Comparison of ENCODE assay signal across 25 cellular contexts in the genomic region with DNA sequence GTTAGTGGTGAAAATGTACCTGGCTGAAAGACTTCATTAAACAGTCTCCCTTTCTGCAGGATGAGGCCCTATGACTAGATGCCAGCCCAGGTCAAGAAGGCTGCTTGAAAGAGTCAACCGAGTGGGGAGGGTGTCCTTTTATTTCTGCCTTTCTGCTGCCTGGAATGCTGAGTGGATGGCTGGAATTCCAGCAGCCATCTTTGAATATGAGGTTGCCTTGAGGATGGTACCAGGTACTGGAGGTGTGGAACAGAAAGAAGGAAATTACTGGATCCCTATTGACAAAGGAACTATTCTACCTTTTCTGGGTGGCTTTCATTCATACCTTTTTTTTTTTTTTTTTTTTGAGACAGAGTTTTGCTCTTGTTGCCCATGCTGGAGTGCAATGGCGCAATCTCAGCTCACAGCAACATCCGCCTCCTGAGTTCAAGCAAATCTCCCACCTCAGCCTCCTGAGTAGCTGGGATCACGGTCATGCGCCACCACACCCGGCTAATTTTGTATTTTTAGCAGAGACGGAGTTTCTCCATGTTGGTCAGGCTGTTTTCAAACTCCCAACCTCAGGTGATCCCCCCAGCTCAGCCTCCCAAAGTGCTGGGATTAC.
A peak's percentile ranks its signal among the peaks of the same experiment; 100 is the strongest.
DNase-seq lines count a peak whose midpoint lies in the region; ATAC-seq, FAIRE-seq and TF ChIP-seq lines count a peak whose summit lies in the region.
"Had no signal": no experiment of that assay in that cellular context is flagged by ENCODE, and none has a peak within 500 bp of the region (broad histone marks: within the 10 kb centered on the region; RNA-seq: fewer than 3 reads in every experiment).

No MANE protein-coding gene starts in this region.

- no peak overlapping the region for H3K4me3 ChIP-seq in BLaER1
- H3K4me3 ChIP-seq in K562: no peak overlapping the region
- H3K4me3 ChIP-seq in H1 (ENCODE audit: extremely low read depth in 1 of 4, insufficient read depth in 2 of 4, low read depth in 3 of 4, low read length in 4 of 4): no peak overlapping the region
- H3K4me3 ChIP-seq in sigmoid colon: no peak overlapping the region
- no peak overlapping the region for H3K4me3 ChIP-seq in MM.1S (ENCODE audit: low read length)
- no peak overlapping the region for H3K4me3 ChIP-seq in uterus
- H3K4me3 ChIP-seq: A549 had no signal

- no peak overlapping the region for H3K4me3 Mint-ChIP-seq in stimulated activated effector memory CD8-positive, alpha-beta T cell treated with anti-CD3 and anti-CD28 coated beads, Interleukin-12 subunit alpha, Interleukin-12 subunit beta, amount 100 ng/mL, for 72 hours
- H3K4me3 Mint-ChIP-seq: CD4-positive, CD25-positive, alpha-beta regulatory T cell; CD8-positive, alpha-beta T cell had no signal

- H3K9me1 ChIP-seq in K562 (ENCODE audit: control insufficient read depth, insufficient read depth, low read length): no peaks in the 10 kb centered on the region

- no peak overlapping the region for H3K23ac ChIP-seq in H1 (ENCODE audit: insufficient read length)

- no peaks in the 10 kb centered on the region for H3K79me1 ChIP-seq in H1 (ENCODE audit: low read depth, low read length)

- H3K4me1 Mint-ChIP-seq in stimulated activated effector memory CD8-positive, alpha-beta T cell treated with anti-CD3 and anti-CD28 coated beads, Interleukin-12 subunit alpha, Interleukin-12 subunit beta, amount 100 ng/mL, for 72 hours: no peaks in the 10 kb centered on the region

- H3F3A ChIP-seq in MM.1S (ENCODE audit: insufficient read depth, low read length): no peaks in the 10 kb centered on the region

- H4K91ac ChIP-seq in H1 (replicated peaks; ENCODE audit: insufficient read length, low read length): no peak overlapping the region

- H3K14ac ChIP-seq in H1 (ENCODE audit: insufficient read length): no peak overlapping the region

- H3K18ac ChIP-seq in H1 (ENCODE audit: extremely low read depth, low read length): no peak overlapping the region

- H3K27me3 ChIP-seq in BLaER1 (no peaks in the 10 kb centered on the region), K562 (ENCODE audit: control insufficient read depth in 2 of 2, insufficient read depth in 2 of 2, low read length in 2 of 2) (peaks cover 0 to 21% of the 10 kb centered on the region in 2 experiments; a peak in 3 of 5 replicates), H1 (replicated peaks in 1 of 4; ENCODE audit: control insufficient read depth in 3 of 4, extremely low read depth in 1 of 4, insufficient read depth in 3 of 4, low read length in 3 of 4) (peaks cover 0 to 2% (median under 1%) of the 10 kb centered on the region in 4 experiments; a peak in 3 of 7 replicates), sigmoid colon (no peaks in the 10 kb centered on the region), MM.1S (replicated peaks; ENCODE audit: insufficient read depth, low read length) (peaks cover 58% of the 10 kb centered on the region), uterus (no peaks in the 10 kb centered on the region)

- no peak overlapping the region for H2BK15ac ChIP-seq in H1 (ENCODE audit: low read length)

- no peaks in the 10 kb centered on the region for H3K36me3 ChIP-seq in BLaER1
- H3K36me3 ChIP-seq in K562 (ENCODE audit: control insufficient read depth, insufficient read depth, low read length): no peaks in the 10 kb centered on the region
- H3K36me3 ChIP-seq in H1 (ENCODE audit: control insufficient read depth in 2 of 4, insufficient read depth in 4 of 4, low read length in 3 of 4): no peaks in the 10 kb centered on the region
- no peaks in the 10 kb centered on the region for H3K36me3 ChIP-seq in sigmoid colon
- no peaks in the 10 kb centered on the region for H3K36me3 ChIP-seq in MM.1S (replicated peaks; ENCODE audit: insufficient read depth, low read length)
- no peaks in the 10 kb centered on the region for H3K36me3 ChIP-seq in uterus
- H3K36me3 ChIP-seq: BE2C had no signal

- TF ChIP-seq RAD21 in K562 (CRISPR knock-in tag; conservative IDR thresholded peaks at IDR 0.05 in 1 of 2, IDR thresholded peaks at IDR 0.05 in 1 of 2): no peak
- TF ChIP-seq RAD21 in H1 (IDR thresholded peaks at IDR 0.05 in 1 of 2, conservative IDR thresholded peaks at IDR 0.05 in 1 of 2; ENCODE audit: low read depth in 2 of 2, low read length in 2 of 2): no peak

- H2BK20ac ChIP-seq in H1 (ENCODE audit: low read length): no peak overlapping the region

- H3K4me1 ChIP-seq in BLaER1 (peaks cover 26% of the 10 kb centered on the region), K562 (replicated peaks in 1 of 2; ENCODE audit: control insufficient read depth in 2 of 2, insufficient read depth in 2 of 2, low read length in 2 of 2) (no peaks in the 10 kb centered on the region), H1 (replicated peaks in 1 of 4; ENCODE audit: control insufficient read depth in 3 of 4, insufficient read depth in 4 of 4, low read length in 3 of 4) (no peaks in the 10 kb centered on the region), sigmoid colon (no peaks in the 10 kb centered on the region), MM.1S (ENCODE audit: low read length) (no peaks in the 10 kb centered on the region), uterus (no peaks in the 10 kb centered on the region)
- H3K4me1 ChIP-seq: A549, BE2C, Caco-2 had no signal

- H2AK5ac ChIP-seq in H1 (ENCODE audit: low read depth, low read length): no peak overlapping the region

- no peaks in the 10 kb centered on the region for H3K9me2 ChIP-seq in MM.1S (replicated peaks; ENCODE audit: insufficient read depth, low read length)

- no peak overlapping the region for H4K5ac ChIP-seq in H1 (ENCODE audit: insufficient read length, low read depth, low read length)

- 31% methylated on average over 7 of the region's 7 CpGs for WGBS in K562 (ENCODE audit: insufficient coverage, low coverage, missing lambda C conversion rate)
- 84% methylated on average over 6 of the region's 7 CpGs; no CpG with 5 or more reads in 1 of the 2 experiments for WGBS in H1 (ENCODE audit: extremely low coverage in 1 of 2, insufficient coverage in 1 of 2, insufficient read length in 1 of 2, insufficient replicate concordance in 2 of 2, low coverage in 1 of 2, low lambda C conversion rate in 2 of 2, missing lambda C conversion rate in 1 of 2), 2 experiments
- 94% methylated on average over 7 of the region's 7 CpGs for WGBS in sigmoid colon, 2 donors

- H3K27ac ChIP-seq in BLaER1: 0 out of 2 replicates have a peak overlapping the region, but pooled peaks have one; percentile 8
- H3K27ac ChIP-seq in K562 (ENCODE audit: extremely low read depth, low read depth, low read length): no peak overlapping the region
- H3K27ac ChIP-seq in H1 (ENCODE audit: low read depth, low read length): no peak overlapping the region
- no peak overlapping the region for H3K27ac ChIP-seq in sigmoid colon
- H3K27ac ChIP-seq in MM.1S (ENCODE audit: low read length): no peak overlapping the region
- no peak overlapping the region for H3K27ac ChIP-seq in uterus
- H3K27ac ChIP-seq: A549, C4-2B had no signal

- H2AFZ ChIP-seq in K562 (ENCODE audit: low read depth, low read length): no peak overlapping the region
- no peak overlapping the region for H2AFZ ChIP-seq in H1 (ENCODE audit: low read length)
- no peak overlapping the region for H2AFZ ChIP-seq in MM.1S (ENCODE audit: low read length)

- H3K9me3 ChIP-seq in BLaER1: no peaks in the 10 kb centered on the region
- H3K9me3 ChIP-seq in K562 (replicated peaks; ENCODE audit: control insufficient read depth, insufficient read depth, low read depth, low read length): no peaks in the 10 kb centered on the region
- H3K9me3 ChIP-seq in H1 (ENCODE audit: insufficient read depth in 2 of 2, low read depth in 1 of 2, low read length in 1 of 2): no peaks in the 10 kb centered on the region
- no peaks in the 10 kb centered on the region for H3K9me3 ChIP-seq in sigmoid colon
- no peaks in the 10 kb centered on the region for H3K9me3 ChIP-seq in MM.1S (replicated peaks; ENCODE audit: insufficient read depth, low read length)
- no peaks in the 10 kb centered on the region for H3K9me3 ChIP-seq in uterus
- H3K9me3 ChIP-seq: A549, BE2C had no signal

- H2BK5ac ChIP-seq in H1 (ENCODE audit: low read depth, low read length): no peak overlapping the region

- no peak overlapping the region for H3K9ac ChIP-seq in BLaER1
- H3K9ac ChIP-seq in K562 (ENCODE audit: insufficient read depth in 1 of 2, low read depth in 2 of 2, low read length in 2 of 2): no peak overlapping the region
- H3K9ac ChIP-seq in H1 (replicated peaks in 1 of 4; ENCODE audit: extremely low read depth in 1 of 4, low read depth in 3 of 4, low read length in 3 of 4): no peak overlapping the region
- no peak overlapping the region for H3K9ac ChIP-seq in MM.1S (ENCODE audit: low read length)

- no peaks in the 10 kb centered on the region for H4K20me1 ChIP-seq in BLaER1
- no peaks in the 10 kb centered on the region for H4K20me1 ChIP-seq in K562 (replicated peaks; ENCODE audit: control insufficient read depth, insufficient read depth, low read length)
- H4K20me1 ChIP-seq in H1 (replicated peaks in 1 of 2; ENCODE audit: control insufficient read depth in 1 of 2, insufficient read depth in 2 of 2, low read length in 2 of 2): no peaks in the 10 kb centered on the region
- H4K20me1 ChIP-seq in MM.1S (ENCODE audit: insufficient read depth, low read length): no peaks in the 10 kb centered on the region

- no peak overlapping the region for H2BK12ac ChIP-seq in H1 (ENCODE audit: low read depth, low read length)

- no peak for TF ChIP-seq EP300 in K562 (IDR thresholded peaks at IDR 0.05; ENCODE audit: low read length)
- no peak for TF ChIP-seq EP300 in H1 (IDR thresholded peaks at IDR 0.05; ENCODE audit: borderline replicate concordance in 1 of 2, low read depth in 2 of 2, low read length in 2 of 2)
- no peak for TF ChIP-seq EP300 in sigmoid colon (IDR thresholded peaks at IDR 0.05)

- no peak overlapping the region for H3K56ac ChIP-seq in H1 (replicated peaks; ENCODE audit: insufficient read length, low read depth, low read length)

- POLR2A ChIA-PET in K562 (lab: Yijun Ruan, JAX): no interaction called here
- POLR2A ChIA-PET in H1 (lab: Charles Lee; ENCODE audit: partially characterized antibody): no interaction called here

- no peaks in the 10 kb centered on the region for H3K9me3 Mint-ChIP-seq in stimulated activated effector memory CD8-positive, alpha-beta T cell treated with anti-CD3 and anti-CD28 coated beads, Interleukin-12 subunit alpha, Interleukin-12 subunit beta, amount 100 ng/mL, for 72 hours
- H3K9me3 Mint-ChIP-seq: CD8-positive, alpha-beta T cell had no signal

- TF ChIP-seq CTCF in K562 (IDR thresholded peaks at IDR 0.05 in 2 of 3, conservative IDR thresholded peaks at IDR 0.05 in 1 of 3; ENCODE audit: insufficient read depth in 2 of 3, low read depth in 1 of 3, low read length in 3 of 3) (no peak), H1 (IDR thresholded peaks at IDR 0.05; ENCODE audit: control extremely low read depth in 1 of 3, insufficient read depth in 1 of 3, low read depth in 1 of 3, low read length in 3 of 3) (no peak), sigmoid colon (IDR thresholded peaks at IDR 0.05) (no peak), MM.1S (IDR thresholded peaks at IDR 0.05; ENCODE audit: low read length) (no peak), uterus (IDR thresholded peaks at IDR 0.05) (no peak)

- H3K4me2 ChIP-seq in BLaER1 (peak overlapping the region; percentile 59), K562 (ENCODE audit: insufficient read depth, low read length) (no peak overlapping the region), H1 (ENCODE audit: insufficient read depth in 1 of 2, low read depth in 2 of 2, low read length in 2 of 2) (no peak overlapping the region), MM.1S (ENCODE audit: low read depth, low read length) (no peak overlapping the region)
- H3K4me2 ChIP-seq: A549 had no signal

- TF ChIP-seq POLR2A in K562 (conservative IDR thresholded peaks at IDR 0.05) (no peak), H1 (IDR thresholded peaks at IDR 0.05; ENCODE audit: control extremely low read depth in 1 of 2, low read depth in 2 of 2, low read length in 2 of 2) (no peak), sigmoid colon (IDR thresholded peaks at IDR 0.05) (no peak), uterus (IDR thresholded peaks at IDR 0.05) (no peak)

- no peak overlapping the region for H3K27ac Mint-ChIP-seq in stimulated activated effector memory CD8-positive, alpha-beta T cell treated with anti-CD3 and anti-CD28 coated beads, Interleukin-12 subunit alpha, Interleukin-12 subunit beta, amount 100 ng/mL, for 72 hours
- H3K27ac Mint-ChIP-seq: CD8-positive, alpha-beta T cell had no signal

- no peak for ATAC-seq in K562
- ATAC-seq in stimulated activated effector memory CD8-positive, alpha-beta T cell treated with anti-CD3 and anti-CD28 coated beads, Interleukin-12 subunit alpha, Interleukin-12 subunit beta, amount 100 ng/mL, for 72 hours: no peak
- ATAC-seq: A549; CD8-positive, alpha-beta T cell had no signal

- DNase-seq in K562 (ENCODE audit: extremely low read depth in 1 of 4, low spot score in 3 of 4) (no peak), H1 (ENCODE audit: low read depth in 1 of 2, low spot score in 2 of 2) (no peak), sigmoid colon (peak; percentile 12), MM.1S (no peak), uterus (no peak), NCI-H345 (lab: John Stamatoyannopoulos, UW) (no peak)
- no peak for DNase-seq in stimulated activated effector memory CD8-positive, alpha-beta T cell treated with anti-CD3 and anti-CD28 coated beads, Interleukin-12 subunit alpha, Interleukin-12 subunit beta, amount 100 ng/mL, for 72 hours (ENCODE audit: low spot score in 2 of 2)
- DNase-seq: 8988T; ACHN; AML-193; BE2C; Caco-2; CD4-positive, CD25-positive, alpha-beta regulatory T cell; CD8-positive, alpha-beta T cell; DMS153; DND-41; GOT3; H7; HCEC 1CT had no signal

- no peak overlapping the region for H3K4ac ChIP-seq in H1 (replicated peaks; ENCODE audit: insufficient read length, low read depth, low read length)

- no peak overlapping the region for H4K8ac ChIP-seq in H1 (ENCODE audit: extremely low read depth, insufficient read depth, low read length)

- no peak overlapping the region for H2BK120ac ChIP-seq in H1 (replicated peaks; ENCODE audit: low read depth, low read length)

- FAIRE-seq in K562 (lab: Jason Lieb, UNC) (no peak), H1 (lab: Jason Lieb, UNC) (no peak)
- FAIRE-seq: A549, G401.6, GM12892, GM19239 had no signal

- H3K23me2 ChIP-seq in H1 (ENCODE audit: low read depth, low read length): no peaks in the 10 kb centered on the region

- no TSS peak for BruUV-seq in K562 (replicated peaks; lab: Mats Ljungman, UMichigan)

- in situ Hi-C loops in K562 (cut with MboI): no loop called here

- no peaks in the 10 kb centered on the region for H3K79me2 ChIP-seq in K562 (ENCODE audit: control insufficient read depth, insufficient read depth, low read length)
- H3K79me2 ChIP-seq in H1 (ENCODE audit: control insufficient read depth in 1 of 2, insufficient read depth in 2 of 2, low read length in 2 of 2): no peaks in the 10 kb centered on the region
- H3K79me2 ChIP-seq in MM.1S (ENCODE audit: low read length): no peaks in the 10 kb centered on the region

- H3K36me3 Mint-ChIP-seq in stimulated activated effector memory CD8-positive, alpha-beta T cell treated with anti-CD3 and anti-CD28 coated beads, Interleukin-12 subunit alpha, Interleukin-12 subunit beta, amount 100 ng/mL, for 72 hours: no peaks in the 10 kb centered on the region
- H3K36me3 Mint-ChIP-seq: CD4-positive, CD25-positive, alpha-beta regulatory T cell; CD8-positive, alpha-beta T cell had no signal

- intact Hi-C loops in K562 (cut with micrococcal nuclease) (no loop called here), sigmoid colon (cut with DNase I) (no loop called here), uterus (cut with DNase I; ENCODE audit: low total_unique reads) (no loop called here)

- CTCF ChIA-PET in K562 (lab: Yijun Ruan, JAX; ENCODE audit: low intra/inter-chr PET ratio) (no interaction called here), H1 (lab: Charles Lee; ENCODE audit: partially characterized antibody) (interaction anchor here (0.6 to 1.7 kb wide), 5 partner anchors 12 to 478 kb away, joined by 3 to 10 read pairs (median 5); no protein-coding TSS in a partner anchor)
